In the genomic region with DNA sequence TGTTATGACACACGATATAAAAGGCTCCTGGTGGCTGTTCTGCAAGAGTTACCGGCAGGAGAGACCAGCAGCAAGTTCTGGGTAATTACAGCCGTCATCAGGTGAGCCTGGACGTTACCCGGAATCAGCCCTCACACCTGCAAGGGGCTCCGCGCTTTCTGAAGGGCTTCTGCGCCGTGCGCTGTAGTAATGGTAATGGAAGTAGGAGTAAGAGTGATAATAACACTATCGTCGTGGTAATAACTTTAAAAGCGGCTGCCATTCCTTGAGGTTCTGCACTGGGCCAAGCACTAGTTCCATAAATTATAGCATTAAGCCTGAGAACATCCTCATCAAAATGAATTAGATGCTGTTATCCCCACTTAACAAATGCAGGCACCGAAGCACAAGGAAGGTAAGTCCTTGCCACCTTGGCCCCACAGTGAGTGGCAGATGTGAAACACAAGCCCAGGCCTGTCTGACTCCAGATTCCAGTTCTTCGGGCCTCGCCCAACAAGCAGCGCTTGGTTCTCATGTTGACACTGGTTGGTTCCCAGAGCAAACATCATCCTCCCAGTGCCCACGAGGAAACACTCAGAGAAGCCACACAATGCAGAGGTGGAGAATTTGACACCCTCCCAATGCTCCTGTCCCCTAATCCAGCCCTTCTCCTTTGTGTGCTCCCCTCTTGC, we compare ENCODE assay signal across 17 cellular contexts.
DNase-seq lines count a peak whose midpoint lies in the region; ATAC-seq, FAIRE-seq and TF ChIP-seq lines count a peak whose summit lies in the region.
"Had no signal": no experiment of that assay in that cellular context is flagged by ENCODE, and none has a peak within 500 bp of the region (broad histone marks: within the 10 kb centered on the region; RNA-seq: fewer than 3 reads in every experiment).

No MANE protein-coding gene starts in this region.

- dilution Hi-C loops in keratinocyte (cut with MboI; ENCODE audit: extremely low pct_ligation_motif_present, low sequenced_read_pairs): no loop called here

- no peak overlapping the region for H3K9ac ChIP-seq in keratinocyte (ENCODE audit: control insufficient read depth, extremely low read depth, insufficient read depth, low read length)

- H3K4me1 ChIP-seq in keratinocyte (ENCODE audit: control insufficient read depth, extremely low read depth, insufficient read depth, low read length): peaks cover 35% of the 10 kb centered on the region
- H3K4me1 ChIP-seq: gastroesophageal sphincter, left lung had no signal

- H3K9me3 Mint-ChIP-seq in glutamatergic neuron (ENCODE audit: unreplicated experiment): peaks cover 3% of the 10 kb centered on the region
- H3K9me3 Mint-ChIP-seq: dendritic cell treated with granulocyte-macrophage colony-stimulating factor and Interleukin-4, amounts not matched to agents 40 ng/mL and 50 ng/mL, for 4 days; IgD-negative memory B cell had no signal

- no peaks in the 10 kb centered on the region for H3K9me3 ChIP-seq in keratinocyte (ENCODE audit: control insufficient read depth, low read depth, low read length)
- H3K9me3 ChIP-seq: gastroesophageal sphincter, left lung, mucosa of descending colon, thoracic aorta had no signal

- peaks cover 12% of the 10 kb centered on the region for H3K27me3 Mint-ChIP-seq in glutamatergic neuron (ENCODE audit: unreplicated experiment)
- H3K27me3 Mint-ChIP-seq: dendritic cell treated with granulocyte-macrophage colony-stimulating factor and Interleukin-4, amounts not matched to agents 40 ng/mL and 50 ng/mL, for 4 days; IgD-negative memory B cell had no signal

- no peaks in the 10 kb centered on the region for H4K20me1 ChIP-seq in keratinocyte (ENCODE audit: control insufficient read depth, extremely low read depth, insufficient read depth, low read length)

- H3K27ac Mint-ChIP-seq in glutamatergic neuron (ENCODE audit: unreplicated experiment): no peak overlapping the region
- H3K27ac Mint-ChIP-seq: dendritic cell treated with granulocyte-macrophage colony-stimulating factor and Interleukin-4, amounts not matched to agents 40 ng/mL and 50 ng/mL, for 4 days; IgD-negative memory B cell had no signal

- H2AFZ ChIP-seq in keratinocyte (ENCODE audit: control insufficient read depth, low read length): no peak overlapping the region

- H3K4me2 ChIP-seq in keratinocyte (ENCODE audit: control insufficient read depth, extremely low read depth, insufficient read depth, low read depth, low read length): peak overlapping the region; percentile 54

- H3K4me1 Mint-ChIP-seq in glutamatergic neuron (ENCODE audit: low read depth, unreplicated experiment): peaks cover 20% of the 10 kb centered on the region
- H3K4me1 Mint-ChIP-seq: IgD-negative memory B cell had no signal

- DNase-seq in COLO668 (lab: John Stamatoyannopoulos, UW; ENCODE audit: unreplicated experiment) (peak; percentile 40), NCI-H1105 treated with DMSO at 0.1 percent for 48 hours (lab: John Stamatoyannopoulos, UW) (peak; percentile 32), NCI-H510A (lab: John Stamatoyannopoulos, UW) (peak; percentile 73), keratinocyte (ENCODE audit: low read depth, low spot score) (peak; percentile 66), amniotic stem cell (lab: John Stamatoyannopoulos, UW) (no peak), glutamatergic neuron (no peak), ecto neural progenitor cell (ENCODE audit: low spot score) (no peak)
- DNase-seq: left lung, MM.1S, mucosa of descending colon, NCI-H2227 treated with DMSO at 0.1 percent for 48 hours had no signal

- no peak for ATAC-seq in GM21515 (IDR thresholded peaks at IDR 0.05; ENCODE audit: unreplicated experiment)
- ATAC-seq: gastroesophageal sphincter, left lung, mucosa of descending colon had no signal

- H3K9me1 ChIP-seq in keratinocyte (ENCODE audit: control insufficient read depth, extremely low read depth, insufficient read depth, low read length): peaks cover 2% of the 10 kb centered on the region

- peak overlapping the region in 1 of 3 experiments; percentile 4 for H3K4me3 ChIP-seq in keratinocyte (ENCODE audit: control insufficient read depth in 2 of 3, extremely low read depth in 1 of 3, insufficient read depth in 2 of 3, low read depth in 1 of 3, low read length in 3 of 3)
- H3K4me3 ChIP-seq: gastroesophageal sphincter, left lung, mucosa of descending colon, thoracic aorta had no signal

- FAIRE-seq in keratinocyte (lab: Jason Lieb, UNC): peak; percentile 88

- H3K36me3 Mint-ChIP-seq in glutamatergic neuron (ENCODE audit: unreplicated experiment): no peaks in the 10 kb centered on the region

- H3K27ac ChIP-seq in keratinocyte (ENCODE audit: control insufficient read depth, insufficient read depth, low read length): peak overlapping the region; percentile 48
- H3K27ac ChIP-seq: C4-2B, gastroesophageal sphincter, left lung, thoracic aorta had no signal

- H3K27me3 ChIP-seq in keratinocyte (ENCODE audit: control insufficient read depth, extremely low read depth, insufficient read depth, low read length): no peaks in the 10 kb centered on the region
- H3K27me3 ChIP-seq: gastroesophageal sphincter, left lung had no signal

- peaks cover 0 to 2% of the 10 kb centered on the region in 2 experiments for H3K36me3 ChIP-seq in keratinocyte (ENCODE audit: control insufficient read depth in 2 of 2, extremely low read depth in 1 of 2, insufficient read depth in 2 of 2, low read length in 2 of 2)

- no peak overlapping the region for H3K4me3 Mint-ChIP-seq in glutamatergic neuron (ENCODE audit: unreplicated experiment)
- H3K4me3 Mint-ChIP-seq: dendritic cell treated with granulocyte-macrophage colony-stimulating factor and Interleukin-4, amounts not matched to agents 40 ng/mL and 50 ng/mL, for 4 days; IgD-negative memory B cell had no signal

- TF ChIP-seq CTCF in keratinocyte (optimal IDR thresholded peaks at IDR 0.05 in 1 of 3, IDR thresholded peaks at IDR 0.05 in 1 of 3, conservative IDR thresholded peaks at IDR 0.05 in 1 of 3; ENCODE audit: extremely low read depth in 1 of 3, insufficient read depth in 2 of 3, low read length in 3 of 3): no peak
- no peak for TF ChIP-seq CTCF in glutamatergic neuron (IDR thresholded peaks at IDR 0.05; ENCODE audit: partially characterized antibody, unreplicated experiment)

- no peaks in the 10 kb centered on the region for H3K79me2 ChIP-seq in keratinocyte (ENCODE audit: control insufficient read depth, insufficient read depth, low read length)

Comparison
In these comparisons a context has a peak if more than half of its experiments do, and no peak if none do; other contexts are left out.
1. DNase-seq: peak in COLO668 (single experiment), NCI-H1105 treated with DMSO at 0.1 percent for 48 hours (single experiment), NCI-H510A (single experiment) and keratinocyte (single experiment); none in amniotic stem cell (single experiment), glutamatergic neuron (single experiment) and ecto neural progenitor cell (single experiment).